ENCODE assay signal across 7 cellular contexts in genomic region chr1:193183019-193183643, GRCh38. TPM values are rescaled to one million over a fixed set of nuclear protein-coding genes. Genes with fewer than 3 reads are reported as not detected.
DNase-seq lines count a peak whose midpoint lies in the region; ATAC-seq and TF ChIP-seq lines count a peak whose summit lies in the region.

No MANE protein-coding gene starts in this region.

- no peak overlapping the region for H2AFZ ChIP-seq in Karpas-422 (ENCODE audit: low read length)
- no peak overlapping the region for H2AFZ ChIP-seq in OCI-LY7 (ENCODE audit: low read length)

- H3K36me3 ChIP-seq in Karpas-422 (ENCODE audit: insufficient read depth, low read length) = no peaks in the 10 kb centered on the region
- H3K36me3 ChIP-seq in OCI-LY7 (ENCODE audit: insufficient read depth, low read length) = no peaks in the 10 kb centered on the region

- H4K20me1 ChIP-seq in Karpas-422 (ENCODE audit: insufficient read depth, low read depth, low read length) (peaks cover 8% of the 10 kb centered on the region; the same call in 1 of the 2 replicates), OCI-LY7 (ENCODE audit: insufficient read depth, low read length) (peaks cover 7% of the 10 kb centered on the region; the same call in 1 of the 2 replicates)

- H3K4me1 ChIP-seq in Karpas-422 (ENCODE audit: low read length) (peaks cover 46% of the 10 kb centered on the region), OCI-LY7 (ENCODE audit: insufficient read depth, low read length, poor library complexity, severe bottlenecking) (no peaks in the 10 kb centered on the region)

- H3K79me2 ChIP-seq in Karpas-422 (ENCODE audit: low read length) (peaks cover 76% of the 10 kb centered on the region), OCI-LY7 (ENCODE audit: insufficient read depth, low read depth, low read length) (peaks cover 28% of the 10 kb centered on the region; the same call in 1 of the 2 replicates)

- TF ChIP-seq CTCF in OCI-LY7 (conservative IDR thresholded peaks at IDR 0.05; ENCODE audit: low read length) (peak; percentile 98), mesothelial cell of epicardium (IDR thresholded peaks at IDR 0.05; ENCODE audit: unreplicated experiment) (peak; percentile 96)

- H3K4me2 ChIP-seq in Karpas-422 (ENCODE audit: low read depth, low read length, poor library complexity, severe bottlenecking) (no peak overlapping the region), OCI-LY7 (ENCODE audit: low read length) (no peak overlapping the region)

- no peaks in the 10 kb centered on the region for H3K27me3 Mint-ChIP-seq in mesothelial cell of epicardium (ENCODE audit: low read depth)

- H3K9me3 Mint-ChIP-seq in mesothelial cell of epicardium = no peaks in the 10 kb centered on the region

- no TSS peak for BruUV-seq in OCI-LY7 (replicated peaks; lab: Mats Ljungman, UMichigan)

- peak; percentile 61 for ATAC-seq in GM21619 (IDR thresholded peaks at IDR 0.05; ENCODE audit: unreplicated experiment)

- peak overlapping the region; percentile 63 for H3K27ac Mint-ChIP-seq in mesothelial cell of epicardium

- H3K9ac ChIP-seq in Karpas-422 (ENCODE audit: low read length) = no peak overlapping the region

- H3K27me3 ChIP-seq in Karpas-422 (ENCODE audit: low read length) = no peaks in the 10 kb centered on the region

- H3K9me2 ChIP-seq in Karpas-422 (replicated peaks; ENCODE audit: insufficient read depth, low read length) (no peaks in the 10 kb centered on the region), OCI-LY7 (ENCODE audit: insufficient read depth, low read length) (no peaks in the 10 kb centered on the region)

- POLR2A ChIA-PET in OCI-LY7 (lab: Charles Lee) = no interaction called here

- H3K4me1 Mint-ChIP-seq in mesothelial cell of epicardium = peaks cover 69% of the 10 kb centered on the region

- CTCF ChIA-PET in OCI-LY7 (lab: Charles Lee; ENCODE audit: unreplicated experiment) = no interaction called here

- no peaks in the 10 kb centered on the region for H3K9me3 ChIP-seq in Karpas-422 (ENCODE audit: low read length)
- H3K9me3 ChIP-seq in OCI-LY7 (ENCODE audit: low read length) = no peaks in the 10 kb centered on the region

- no peaks in the 10 kb centered on the region for H3K36me3 Mint-ChIP-seq in mesothelial cell of epicardium

- no peak overlapping the region for H3K27ac ChIP-seq in Karpas-422 (ENCODE audit: low read length)
- no peak overlapping the region for H3K27ac ChIP-seq in OCI-LY7 (ENCODE audit: low read depth, low read length, poor library complexity, severe bottlenecking)

- in situ Hi-C loops in G401 (cut with HindIII; ENCODE audit: low sequenced_read_pairs) = no loop called here

- DNase-seq in G401 (ENCODE audit: low spot score) = peak; percentile 67
- DNase-seq in Karpas-422 = peak; percentile 87
- DNase-seq in OCI-LY7 (ENCODE audit: low spot score) = peak; percentile 56
- peak; percentile 54 to 66 for DNase-seq in dermis microvascular lymphatic vessel endothelial cell (ENCODE audit: low read depth in 2 of 2)
- no peak for DNase-seq in mesothelial cell of epicardium (ENCODE audit: low spot score in 2 of 2, unreplicated experiment in 2 of 2)
- no peak for DNase-seq in OCI-M2 (lab: John Stamatoyannopoulos, UW; ENCODE audit: unreplicated experiment)

- H3K4me3 ChIP-seq in Karpas-422 (ENCODE audit: low read length) = no peak overlapping the region
- H3K4me3 ChIP-seq in OCI-LY7 (ENCODE audit: low read depth, low read length, poor library complexity, severe bottlenecking) = no peak overlapping the region

- intact Hi-C loops in OCI-LY7 (cut with micrococcal nuclease; ENCODE audit: unreplicated experiment) = loop anchor here (5.0 kb wide), 1 partner anchor 1114 kb away; no protein-coding TSS in a partner anchor

- H3K4me3 Mint-ChIP-seq in mesothelial cell of epicardium = peak overlapping the region; percentile 71

RNA-seq across cellular contexts. Expression of gene B3GALT2, which starts 3.3 kb away (rescaled TPM):
- not detected in 2 replicates for total RNA-seq in G401 (2014; rRNA removed; shearing (Covaris generic))
- total RNA-seq in Karpas-422 (2014; rRNA removed; shearing (Covaris generic); ENCODE audit: low replicate concordance) = not detected in 2 replicates
- total RNA-seq in OCI-LY7 (2014; rRNA removed; shearing (Covaris generic)) = not detected in 2 replicates
- total RNA-seq in OCI-LY7 (2022) = not detected in 2 replicates
- 1.5 and 3.7 TPM in 2 replicates for total RNA-seq in dermis microvascular lymphatic vessel endothelial cell
- total RNA-seq in mesothelial cell of epicardium = 5.4 to 5.8 TPM (median 5.7 TPM) in 3 replicates

Comparison
In these comparisons a context has a peak if more than half of its experiments do, and no peak if none do; other contexts are left out.
1. DNase-seq: peak in G401 (single experiment), Karpas-422 (single experiment), OCI-LY7 (single experiment) and dermis microvascular lymphatic vessel endothelial cell (2 of 2); none in mesothelial cell of epicardium (0 of 2) and OCI-M2 (single experiment).